Comparison of ENCODE assay signal across 25 cellular contexts in the genomic region with DNA sequence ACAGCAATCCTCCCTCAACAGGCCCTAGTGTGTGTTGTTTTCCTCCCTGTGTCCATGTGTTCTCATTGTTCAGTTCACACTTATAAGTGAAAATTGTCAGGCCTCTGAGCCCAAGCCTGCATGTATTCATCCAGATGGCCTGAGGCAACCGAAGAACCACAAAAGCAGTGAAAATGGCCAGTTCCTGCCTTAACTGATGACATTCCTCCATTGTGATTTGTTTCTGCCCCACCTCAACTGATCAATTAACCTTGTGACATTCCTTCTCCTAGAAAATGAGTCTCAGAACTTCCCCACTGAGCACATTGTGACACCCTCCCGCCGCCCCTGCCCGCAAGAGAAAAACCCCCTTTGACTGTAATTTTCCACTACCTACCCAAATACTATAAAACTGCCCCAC. TPM values are rescaled to one million over a fixed set of nuclear protein-coding genes. Genes with fewer than 3 reads are reported as not detected.
"Had no signal": no experiment of that assay in that cellular context is flagged by ENCODE, and none has a peak within 500 bp of the region (broad histone marks: within the 10 kb centered on the region; RNA-seq: fewer than 3 reads in every experiment).

No MANE protein-coding gene starts in this region.

- H3K4me1 ChIP-seq: breast epithelium had no signal

- DNase-seq: activated CD4-positive, CD25-positive, alpha-beta regulatory T cell; activated CD8-positive, alpha-beta memory T cell treated with anti-CD3 and anti-CD28 coated beads, Interleukin-2, amount 50 U/mL, for 4 hours; activated CD8-positive, alpha-beta T cell treated with anti-CD3 and anti-CD28 coated beads for 36 hours; activated naive CD4-positive, alpha-beta T cell; activated T-cell treated with anti-CD3 and anti-CD28 coated beads, Interleukin-2, amount 50 U/mL, for 72 hours; aorta; caudate nucleus; MM.1S; NCI-H1105 treated with DMSO at 0.1 percent for 48 hours; NCI-H146; NCI-H187 treated with DMSO at 0.1 percent for 48 hours; NCI-H2107; NCI-H2171 treated with DMSO at 0.1 percent for 48 hours; NCI-H226; NCI-H526; NCI-H82; SIG-M5; T-helper 17 cell; T1000 had no signal

- H3K4me3 ChIP-seq: breast epithelium had no signal

- H3K36me3 Mint-ChIP-seq: activated naive CD4-positive, alpha-beta T cell treated with anti-CD3 and anti-CD28 coated beads, Interleukin-2, amount 50 U/mL, for 24 hours had no signal

- H3K27me3 Mint-ChIP-seq: activated CD8-positive, alpha-beta T cell treated with anti-CD3 and anti-CD28 coated beads for 36 hours; activated naive CD4-positive, alpha-beta T cell treated with anti-CD3 and anti-CD28 coated beads, Interleukin-2, amount 50 U/mL, for 24 hours; T-helper 17 cell had no signal

- FAIRE-seq: TTC549 had no signal

- H3K9me3 ChIP-seq: breast epithelium had no signal

- ATAC-seq: activated CD8-positive, alpha-beta T cell treated with anti-CD3 and anti-CD28 coated beads for 36 hours; activated T-cell treated with anti-CD3 and anti-CD28 coated beads, Interleukin-2, amount 50 U/mL, for 72 hours; T-helper 17 cell had no signal

- H3K27ac ChIP-seq: breast epithelium had no signal

- H3K27ac Mint-ChIP-seq: activated CD8-positive, alpha-beta T cell treated with anti-CD3 and anti-CD28 coated beads for 36 hours; activated naive CD4-positive, alpha-beta T cell treated with anti-CD3 and anti-CD28 coated beads, Interleukin-2, amount 50 U/mL, for 24 hours; activated T-cell treated with anti-CD3 and anti-CD28 coated beads, Interleukin-2, amount 50 U/mL, for 72 hours; T-helper 17 cell had no signal

- H3K4me3 Mint-ChIP-seq: activated CD8-positive, alpha-beta T cell treated with anti-CD3 and anti-CD28 coated beads for 36 hours; activated naive CD4-positive, alpha-beta T cell treated with anti-CD3 and anti-CD28 coated beads, Interleukin-2, amount 50 U/mL, for 24 hours; activated T-cell treated with anti-CD3 and anti-CD28 coated beads, Interleukin-2, amount 50 U/mL, for 72 hours; T-helper 17 cell had no signal

- H3K36me3 ChIP-seq: breast epithelium had no signal

- H3K27me3 ChIP-seq: breast epithelium had no signal

- H3K4me1 Mint-ChIP-seq: activated naive CD4-positive, alpha-beta T cell treated with anti-CD3 and anti-CD28 coated beads, Interleukin-2, amount 50 U/mL, for 24 hours; T-helper 17 cell had no signal

RNA-seq across cellular contexts. Expression of a gene that starts 17.4 kb away (rescaled TPM):
- total RNA-seq: activated CD8-positive, alpha-beta T cell treated with anti-CD3 and anti-CD28 coated beads for 36 hours; activated T-cell treated with anti-CD3 and anti-CD28 coated beads, Interleukin-2, amount 50 U/mL, for 72 hours; aorta; breast epithelium; NCI-H460; OCI-LY7; RPMI7951; T-helper 17 cell had no signal
- polyA plus RNA-seq: aorta had no signal
